ENCODE assay signal across 8 cellular contexts in genomic region chr7:50450691-50451051, GRCh38. TPM values are rescaled to one million over a fixed set of nuclear protein-coding genes. Genes with fewer than 3 reads are reported as not detected.
DNase-seq lines count a peak whose midpoint lies in the region; ATAC-seq and TF ChIP-seq lines count a peak whose summit lies in the region.

No MANE protein-coding gene starts in this region.

- peak overlapping the region; percentile 31; the same call in 1 of the 2 replicates for H4K91ac ChIP-seq in IMR-90 (ENCODE audit: insufficient read depth, low read depth, low read length)

- peak overlapping the region; percentile 38 for H2AK9ac ChIP-seq in IMR-90 (replicated peaks; ENCODE audit: low read depth, low read length, poor library complexity)

- H3K9ac ChIP-seq in IMR-90 (ENCODE audit: low read depth, low read length) (peak overlapping the region; percentile 48), skeletal muscle satellite cell (ENCODE audit: low read depth, low read length) (peak overlapping the region; percentile 90)

- no peak overlapping the region for H2BK20ac ChIP-seq in IMR-90 (ENCODE audit: low read depth, low read length)

- TF ChIP-seq RAD21 in IMR-90 (IDR thresholded peaks at IDR 0.05; ENCODE audit: low read length): no peak

- POLR2A ChIA-PET in IMR-90 (lab: Charles Lee; ENCODE audit: unreplicated experiment): no interaction called here

- peaks cover 34% of the 10 kb centered on the region for H3K4me1 Mint-ChIP-seq in activated T-helper 2 cell treated with anti-CD3 and anti-CD28 coated beads, Interferon-gamma antibody, Interleukin-2, Interleukin-4, amounts not matched to agents 10 μg/mL and 5 μg/mL and 100 μg/mL, durations not matched to agents 14 hours and 24 hours and 36 hours (ENCODE audit: low read depth)

- dilution Hi-C loops in IMR-90 (cut with HindIII; ENCODE audit: low sequenced_read_pairs, unreplicated experiment): no loop called here

- no peaks in the 10 kb centered on the region for H3K9me3 Mint-ChIP-seq in activated T-helper 2 cell treated with anti-CD3 and anti-CD28 coated beads, Interferon-gamma antibody, Interleukin-2, Interleukin-4, amounts not matched to agents 10 μg/mL and 5 μg/mL and 100 μg/mL, durations not matched to agents 14 hours and 24 hours and 36 hours

- ATAC-seq in IMR-90 (ENCODE audit: low read depth): peak; percentile 8
- peak in 3 of 4 donors; percentile 43 to 47 (median 45) for ATAC-seq in heart left ventricle
- no peak for ATAC-seq in GM18867 (IDR thresholded peaks at IDR 0.05; ENCODE audit: unreplicated experiment)

- H2BK120ac ChIP-seq in IMR-90 (ENCODE audit: low read depth, low read length): no peak overlapping the region

- H3K9me3 ChIP-seq in IMR-90 (ENCODE audit: control insufficient read depth, insufficient read depth, low read length) (no peaks in the 10 kb centered on the region), heart left ventricle (no peaks in the 10 kb centered on the region), skeletal muscle satellite cell (replicated peaks; ENCODE audit: low read length) (no peaks in the 10 kb centered on the region)

- no peak overlapping the region for H2BK15ac ChIP-seq in IMR-90 (ENCODE audit: low read depth, low read length)

- peaks cover 6% of the 10 kb centered on the region for H3K36me3 ChIP-seq in IMR-90 (ENCODE audit: control insufficient read depth, insufficient read depth, low read length)
- peaks cover 0 to 22% (median 15%) of the 10 kb centered on the region in 9 donors for H3K36me3 ChIP-seq in heart left ventricle
- peaks cover 14% of the 10 kb centered on the region for H3K36me3 ChIP-seq in skeletal muscle satellite cell (ENCODE audit: insufficient read depth, low read length)

- H3K4me3 ChIP-seq in IMR-90 (ENCODE audit: insufficient read depth, low read depth, low read length): peak overlapping the region; percentile 79
- H3K4me3 ChIP-seq in heart left ventricle: peak overlapping the region; percentile 42 to 95 (median 72)
- peak overlapping the region; percentile 96 for H3K4me3 ChIP-seq in skeletal muscle satellite cell (ENCODE audit: low read length)

- H4K5ac ChIP-seq in IMR-90 (ENCODE audit: low read depth, low read length): peak overlapping the region; percentile 63

- peak overlapping the region; percentile 80; the same call in 1 of the 2 replicates for H3K14ac ChIP-seq in IMR-90 (replicated peaks; ENCODE audit: low read depth, low read length)

- H3K4me3 Mint-ChIP-seq in activated T-helper 2 cell treated with anti-CD3 and anti-CD28 coated beads, Interferon-gamma antibody, Interleukin-2, Interleukin-4, amounts not matched to agents 10 μg/mL and 5 μg/mL and 100 μg/mL, durations not matched to agents 14 hours and 24 hours and 36 hours (ENCODE audit: low read depth): peak overlapping the region; percentile 86

- 19% methylated on average over 12 of the region's 24 CpGs; no CpG with 5 or more reads in 1 of the 2 experiments for WGBS in IMR-90 (ENCODE audit: extremely low coverage in 2 of 2, insufficient read length in 1 of 2), 2 experiments
- WGBS in heart left ventricle, 4 donors: 19 to 33% (median 23%) methylated on average over 23 to 24 of the region's 24 CpGs

- intact Hi-C loops in IMR-90 (cut with micrococcal nuclease) (no loop called here), heart left ventricle (cut with DNase I) (loop anchor here in 1 of 10 donors (5.0 kb wide), 1 partner anchor 707 kb away; no protein-coding TSS in a partner anchor)
- intact Hi-C loops in activated T-helper 2 cell treated with anti-CD3 and anti-CD28 coated beads, Interferon-gamma antibody, Interleukin-2, Interleukin-4, amounts not matched to agents 10 μg/mL and 5 μg/mL and 100 μg/mL, durations not matched to agents 14 hours and 24 hours and 36 hours (cut with micrococcal nuclease): loop anchor here (1.0 kb wide), 1 partner anchor 57 kb away; no protein-coding TSS in a partner anchor

- H3K23ac ChIP-seq in IMR-90 (ENCODE audit: low read depth, low read length): no peak overlapping the region

- no peak overlapping the region for H2AK5ac ChIP-seq in IMR-90 (ENCODE audit: low read depth, low read length)

- peak overlapping the region; percentile 64 for H3K4ac ChIP-seq in IMR-90 (ENCODE audit: low read depth, low read length)

- TF ChIP-seq CTCF in IMR-90 (conservative IDR thresholded peaks at IDR 0.05; ENCODE audit: low read depth, low read length): no peak
- TF ChIP-seq CTCF in heart left ventricle (IDR thresholded peaks at IDR 0.05): no peak

- H3K79me1 ChIP-seq in IMR-90 (ENCODE audit: low read depth in 1 of 2, low read length in 2 of 2): peaks cover 7 to 10% of the 10 kb centered on the region in 2 experiments; a peak in 3 of 4 replicates

- BruUV-seq in IMR-90 (replicated peaks; lab: Mats Ljungman, UMichigan): no TSS peak

- H3K27me3 Mint-ChIP-seq in activated T-helper 2 cell treated with anti-CD3 and anti-CD28 coated beads, Interferon-gamma antibody, Interleukin-2, Interleukin-4, amounts not matched to agents 10 μg/mL and 5 μg/mL and 100 μg/mL, durations not matched to agents 14 hours and 24 hours and 36 hours (ENCODE audit: low read depth): peaks cover 4% of the 10 kb centered on the region

- H3K56ac ChIP-seq in IMR-90 (ENCODE audit: extremely low read depth, insufficient read depth, low read length): no peak overlapping the region

- H3K27me3 ChIP-seq in IMR-90 (ENCODE audit: control insufficient read depth, insufficient read depth, low read length) (peaks cover 9% of the 10 kb centered on the region), heart left ventricle (no peaks in the 10 kb centered on the region), skeletal muscle satellite cell (ENCODE audit: control insufficient read depth, insufficient read depth, low read length) (peaks cover 23% of the 10 kb centered on the region)

- H3K9me1 ChIP-seq in IMR-90 (ENCODE audit: insufficient read depth, low read length): no peaks in the 10 kb centered on the region

- peaks cover 24% of the 10 kb centered on the region for H3K36me3 Mint-ChIP-seq in activated T-helper 2 cell treated with anti-CD3 and anti-CD28 coated beads, Interferon-gamma antibody, Interleukin-2, Interleukin-4, amounts not matched to agents 10 μg/mL and 5 μg/mL and 100 μg/mL, durations not matched to agents 14 hours and 24 hours and 36 hours (ENCODE audit: low read depth)

- CTCF ChIA-PET in IMR-90 (lab: Yijun Ruan, JAX): no interaction called here

- H3K4me1 ChIP-seq in IMR-90 (ENCODE audit: control insufficient read depth, insufficient read depth, low read length) (no peaks in the 10 kb centered on the region), heart left ventricle (peaks cover 0 to 21% (median 10%) of the 10 kb centered on the region in 12 donors), skeletal muscle satellite cell (ENCODE audit: control insufficient read depth, insufficient read depth, low read length) (peaks cover 16% of the 10 kb centered on the region)

- no peak overlapping the region for H2BK5ac ChIP-seq in IMR-90 (ENCODE audit: low read depth, low read length, poor library complexity, severe bottlenecking)

- peak overlapping the region; percentile 79 for H3K4me2 ChIP-seq in IMR-90 (ENCODE audit: low read depth, low read length)
- H3K4me2 ChIP-seq in skeletal muscle satellite cell (ENCODE audit: low read length): peak overlapping the region; percentile 97

- no peak for TF ChIP-seq POLR2A in IMR-90 (IDR thresholded peaks at IDR 0.05; ENCODE audit: low read depth, low read length)
- TF ChIP-seq POLR2A in heart left ventricle (IDR thresholded peaks at IDR 0.05): no peak

- no peak overlapping the region for H3K18ac ChIP-seq in IMR-90 (ENCODE audit: low read depth, low read length)

- H3K27ac Mint-ChIP-seq in activated T-helper 2 cell treated with anti-CD3 and anti-CD28 coated beads, Interferon-gamma antibody, Interleukin-2, Interleukin-4, amounts not matched to agents 10 μg/mL and 5 μg/mL and 100 μg/mL, durations not matched to agents 14 hours and 24 hours and 36 hours: peak overlapping the region; percentile 71

- H3K27ac ChIP-seq in IMR-90 (ENCODE audit: insufficient read depth, low read length) (peak overlapping the region; percentile 15; the same call in 1 of the 2 replicates), heart left ventricle (peak overlapping the region in 8 of 12 donors; percentile 50 to 81 (median 74))

- in situ Hi-C loops in IMR-90 (cut with MboI; ENCODE audit: low sequenced_read_pairs): loop anchor here (25.0 kb wide), 1 partner anchor 237 kb away; no protein-coding TSS in a partner anchor

- DNase-seq in NCI-H1092 treated with DMSO at 0.1 percent for 48 hours (lab: John Stamatoyannopoulos, UW) (peak; percentile 49), NCI-H1092 (lab: John Stamatoyannopoulos, UW) (no peak), IMR-90 (no peak), heart left ventricle (peak in 1 of 5 donors; percentile 45), KG1 (lab: John Stamatoyannopoulos, UW) (no peak)
- DNase-seq in activated T-helper 2 cell treated with anti-CD3 and anti-CD28 coated beads, Interferon-gamma antibody, Interleukin-2, Interleukin-4, amounts not matched to agents 10 μg/mL and 5 μg/mL and 100 μg/mL, durations not matched to agents 14 hours and 24 hours and 36 hours (ENCODE audit: low spot score): peak; percentile 16

- H4K8ac ChIP-seq in IMR-90 (ENCODE audit: low read depth in 2 of 2, low read length in 2 of 2): peak overlapping the region; percentile 93 to 97

- peak overlapping the region; percentile 98 for H2AFZ ChIP-seq in IMR-90 (replicated peaks; ENCODE audit: low read length, poor library complexity)

- H4K20me1 ChIP-seq in IMR-90 (ENCODE audit: insufficient read depth, low read length): no peaks in the 10 kb centered on the region

TF ChIP-seq in IMR-90, 13 proteins besides CTCF, POLR2A, EP300 and RAD21 (continues in another document):
- TF ChIP-seq SMC3 (IDR thresholded peaks at IDR 0.05; ENCODE audit: low read depth, low read length): no peak
- TF ChIP-seq MXI1 (IDR thresholded peaks at IDR 0.05; ENCODE audit: borderline replicate concordance, low read depth, low read length): no peak
- TF ChIP-seq MAZ (IDR thresholded peaks at IDR 0.05; ENCODE audit: borderline replicate concordance, low read depth, low read length): no peak

RNA-seq across cellular contexts. Expression of gene FIGNL1, which starts 0.5 kb away (rescaled TPM):
- total RNA-seq in IMR-90 (2012; rRNA removed) (25.8 and 27.1 TPM in 2 replicates), heart left ventricle (1 to 10 TPM; 2.9 to 5.8 (median 5.1) TPM)
- polyA plus RNA-seq in IMR-90 (2012; rRNA removed) (7.2 and 8.2 TPM in 2 replicates), heart left ventricle (1 to 10 TPM; 1.9 to 3.8 TPM)
- polyA plus RNA-seq in IMR-90 (2012; cell fraction: cytosol; rRNA removed): 1.8 and 2.8 TPM in 2 replicates
- polyA plus RNA-seq in IMR-90 (2012; cell fraction: nucleus; rRNA removed; ENCODE audit: low replicate concordance): 1.6 and 5.9 TPM in 2 replicates
- total RNA-seq in activated T-helper 2 cell treated with anti-CD3 and anti-CD28 coated beads, Interferon-gamma antibody, Interleukin-2, Interleukin-4, amounts not matched to agents 10 μg/mL and 5 μg/mL and 100 μg/mL, durations not matched to agents 14 hours and 24 hours and 36 hours: 40.0 and 42.5 TPM in 2 replicates
- 16.4 and 20.3 TPM in 2 replicates for total RNA-seq in skeletal muscle satellite cell (2012; rRNA removed)

Comparison
In these comparisons a context has a peak if more than half of its experiments do, and no peak if none do; other contexts are left out.
1. DNase-seq: peak in NCI-H1092 treated with DMSO at 0.1 percent for 48 hours (single experiment) and activated T-helper 2 cell treated with anti-CD3 and anti-CD28 coated beads, Interferon-gamma antibody, Interleukin-2, Interleukin-4, amounts not matched to agents 10 μg/mL and 5 μg/mL and 100 μg/mL, durations not matched to agents 14 hours and 24 hours and 36 hours (single experiment); none in NCI-H1092 (single experiment), IMR-90 (single experiment) and KG1 (single experiment).
2. Peak in every context shown above with its lines, with median percentiles within 50 percentile points of each other: H3K4me3 ChIP-seq.